In the genomic region with DNA sequence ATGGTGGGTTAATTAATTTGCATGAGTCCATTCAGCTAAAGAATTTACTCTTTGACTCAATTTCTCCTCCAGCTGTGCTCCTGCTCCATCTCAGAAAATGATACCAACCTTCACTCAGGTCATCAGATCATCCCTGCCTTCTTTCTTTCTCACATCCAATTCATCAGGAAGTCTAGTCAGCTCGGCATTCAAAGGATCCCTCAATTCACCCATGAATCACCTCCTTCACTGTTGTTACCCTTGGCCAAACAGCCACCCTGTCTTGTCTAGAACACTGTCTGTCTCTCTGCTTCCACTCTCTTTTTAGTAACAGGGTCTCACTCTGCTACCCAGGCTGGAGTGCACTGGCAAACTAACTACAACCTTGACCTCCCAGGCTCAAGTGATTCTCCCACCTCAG, we compare ENCODE assay signal across 23 cellular contexts.
"Had no signal": no experiment of that assay in that cellular context is flagged by ENCODE, and none has a peak within 500 bp of the region (broad histone marks: within the 10 kb centered on the region; RNA-seq: fewer than 3 reads in every experiment).

No MANE protein-coding gene starts in this region.

- DNase-seq: activated CD4-positive, alpha-beta T cell treated with anti-CD3 and anti-CD28 coated beads, Interleukin-2, amount 10 ng/mL, durations not matched to agents 7 days and 5 days; activated CD8-positive, alpha-beta memory T cell treated with anti-CD3 and anti-CD28 coated beads, Interleukin-2, amount 50 U/mL, for 48 hours; activated effector memory CD4-positive, alpha-beta T cell treated with anti-CD3 and anti-CD28 coated beads, Interleukin-2, amount 50 U/mL, for 16 hours; activated T-cell treated with anti-CD3 and anti-CD28 coated beads, Interleukin-2, amount 50 U/mL, for 72 hours; central memory CD4-positive, alpha-beta T cell; cortex of kidney; effector CD4-positive, alpha-beta T cell; esophagus squamous epithelium; foreskin melanocyte; glutamatergic neuron; hippocampal formation; islet precursor cell; mucosa of descending colon; naive B cell; retina; stimulated activated CD4-positive, alpha-beta T cell treated with anti-CD3 and anti-CD28 coated beads, Interleukin-2, amount 100 ng/mL, for 24 hours; stimulated activated naive CD4-positive, alpha-beta T cell treated with Interleukin-2 at 50 U/mL for 16 hours; tibial artery had no signal

- H3K9me3 Mint-ChIP-seq: activated CD4-positive, alpha-beta T cell treated with anti-CD3 and anti-CD28 coated beads, Interleukin-2, amount 10 ng/mL, durations not matched to agents 7 days and 5 days; activated naive CD4-positive, alpha-beta T cell treated with anti-CD3 and anti-CD28 coated beads, Interleukin-2, amount 50 U/mL, for 24 hours; activated T-cell treated with anti-CD3 and anti-CD28 coated beads, Interleukin-2, amount 50 U/mL, for 72 hours had no signal

- H3K4me3 ChIP-seq: ascending aorta, esophagus squamous epithelium, mucosa of descending colon, tibial artery had no signal

- H3K4me3 Mint-ChIP-seq: activated CD4-positive, alpha-beta T cell treated with anti-CD3 and anti-CD28 coated beads, Interleukin-2, amount 10 ng/mL, durations not matched to agents 7 days and 5 days; activated naive CD4-positive, alpha-beta T cell treated with anti-CD3 and anti-CD28 coated beads, Interleukin-2, amount 50 U/mL, for 24 hours; activated T-cell treated with anti-CD3 and anti-CD28 coated beads, Interleukin-2, amount 50 U/mL, for 72 hours; naive B cell; neural crest cell had no signal

- H3K36me3 ChIP-seq: ascending aorta, esophagus squamous epithelium, tibial artery had no signal

- H3K9me3 ChIP-seq: esophagus squamous epithelium, mucosa of descending colon had no signal

- H3K4me1 Mint-ChIP-seq: activated CD4-positive, alpha-beta T cell treated with anti-CD3 and anti-CD28 coated beads, Interleukin-2, amount 10 ng/mL, durations not matched to agents 7 days and 5 days; activated naive CD4-positive, alpha-beta T cell treated with anti-CD3 and anti-CD28 coated beads, Interleukin-2, amount 50 U/mL, for 24 hours; naive B cell; neural crest cell had no signal

- H3K27me3 ChIP-seq: ascending aorta, esophagus squamous epithelium, tibial artery had no signal

- H3K4me1 ChIP-seq: ascending aorta, esophagus squamous epithelium, tibial artery had no signal

- H3K27ac ChIP-seq: ascending aorta, esophagus squamous epithelium, tibial artery had no signal

- ATAC-seq: activated CD4-positive, CD25-positive, alpha-beta regulatory T cell treated with anti-CD3 and anti-CD28 coated beads, Interleukin-2, amount 50 U/mL, for 24 hours; activated T-cell treated with anti-CD3 and anti-CD28 coated beads, Interleukin-2, amount 50 U/mL, for 72 hours; left lobe of liver; mucosa of descending colon had no signal

- H3K36me3 Mint-ChIP-seq: activated naive CD4-positive, alpha-beta T cell treated with anti-CD3 and anti-CD28 coated beads, Interleukin-2, amount 50 U/mL, for 24 hours had no signal

- H3K27ac Mint-ChIP-seq: activated CD4-positive, alpha-beta T cell treated with anti-CD3 and anti-CD28 coated beads, Interleukin-2, amount 10 ng/mL, durations not matched to agents 7 days and 5 days; activated naive CD4-positive, alpha-beta T cell treated with anti-CD3 and anti-CD28 coated beads, Interleukin-2, amount 50 U/mL, for 24 hours; activated T-cell treated with anti-CD3 and anti-CD28 coated beads, Interleukin-2, amount 50 U/mL, for 72 hours had no signal
